Comparison of ENCODE assay signal across 9 cellular contexts in genomic region chr17:74190154-74190553, GRCh38. TPM values are rescaled to one million over a fixed set of nuclear protein-coding genes. Genes with fewer than 3 reads are reported as not detected.
DNase-seq lines count a peak whose midpoint lies in the region; ATAC-seq and TF ChIP-seq lines count a peak whose summit lies in the region.
"Had no signal": no experiment of that assay in that cellular context is flagged by ENCODE, and none has a peak within 500 bp of the region (broad histone marks: within the 10 kb centered on the region; RNA-seq: fewer than 3 reads in every experiment).

No MANE protein-coding gene starts in this region.

- intact Hi-C loops in right cardiac atrium (cut with DNase I): no loop called here

- no peaks in the 10 kb centered on the region for H3K36me3 Mint-ChIP-seq in activated naive CD8-positive, alpha-beta T cell treated with anti-CD3 and anti-CD28 coated beads, Interleukin-2, amount 10 ng/mL, durations not matched to agents 7 days and 5 days
- H3K36me3 Mint-ChIP-seq in activated naive CD8-positive, alpha-beta T cell treated with anti-CD3 and anti-CD28 coated beads for 36 hours: no peaks in the 10 kb centered on the region
- H3K36me3 Mint-ChIP-seq in chondrocyte (ENCODE audit: low read depth): no peaks in the 10 kb centered on the region

- H3K4me1 ChIP-seq in right cardiac atrium (ENCODE audit: control insufficient read depth, insufficient read depth, low read length): no peaks in the 10 kb centered on the region
- H3K4me1 ChIP-seq: SJSA1 had no signal

- POLR2A ChIA-PET in activated naive CD8-positive, alpha-beta T cell treated with anti-CD3 and anti-CD28 coated beads, Interleukin-2, amount 10 ng/mL, durations not matched to agents 7 days and 5 days (lab: Charles Lee): no interaction called here
- POLR2A ChIA-PET in GM10248 (lab: Yijun Ruan, JAX): no interaction called here

- H3K27me3 Mint-ChIP-seq in activated naive CD8-positive, alpha-beta T cell treated with anti-CD3 and anti-CD28 coated beads, Interleukin-2, amount 10 ng/mL, durations not matched to agents 7 days and 5 days: peaks cover 7% of the 10 kb centered on the region
- peaks cover 19% of the 10 kb centered on the region for H3K27me3 Mint-ChIP-seq in activated naive CD8-positive, alpha-beta T cell treated with anti-CD3 and anti-CD28 coated beads for 36 hours
- H3K27me3 Mint-ChIP-seq in chondrocyte (ENCODE audit: low read depth): peaks cover 48% of the 10 kb centered on the region

- no peaks in the 10 kb centered on the region for H3K27me3 ChIP-seq in right cardiac atrium (ENCODE audit: control insufficient read depth, insufficient read depth)

- no peaks in the 10 kb centered on the region for H3K9me3 ChIP-seq in right cardiac atrium (ENCODE audit: control insufficient read depth, low read length)
- H3K9me3 ChIP-seq: SJSA1 had no signal

- H3K4me1 Mint-ChIP-seq in activated naive CD8-positive, alpha-beta T cell treated with anti-CD3 and anti-CD28 coated beads, Interleukin-2, amount 10 ng/mL, durations not matched to agents 7 days and 5 days: peaks cover 11% of the 10 kb centered on the region
- no peaks in the 10 kb centered on the region for H3K4me1 Mint-ChIP-seq in activated naive CD8-positive, alpha-beta T cell treated with anti-CD3 and anti-CD28 coated beads for 36 hours
- H3K4me1 Mint-ChIP-seq in chondrocyte (ENCODE audit: low read depth): no peaks in the 10 kb centered on the region

- H3K27ac ChIP-seq in right cardiac atrium (ENCODE audit: low read length): no peak overlapping the region
- H3K27ac ChIP-seq: SJSA1 had no signal

- H3K27ac Mint-ChIP-seq in activated naive CD8-positive, alpha-beta T cell treated with anti-CD3 and anti-CD28 coated beads, Interleukin-2, amount 10 ng/mL, durations not matched to agents 7 days and 5 days: no peak overlapping the region
- H3K27ac Mint-ChIP-seq in activated naive CD8-positive, alpha-beta T cell treated with anti-CD3 and anti-CD28 coated beads for 36 hours: no peak overlapping the region
- H3K27ac Mint-ChIP-seq in chondrocyte (ENCODE audit: unreplicated experiment): no peak overlapping the region

- H3K4me3 ChIP-seq in right cardiac atrium (ENCODE audit: low read length): no peak overlapping the region
- H3K4me3 ChIP-seq: SJSA1 had no signal

- H3K9me3 Mint-ChIP-seq in activated naive CD8-positive, alpha-beta T cell treated with anti-CD3 and anti-CD28 coated beads, Interleukin-2, amount 10 ng/mL, durations not matched to agents 7 days and 5 days: peaks cover 2% of the 10 kb centered on the region
- H3K9me3 Mint-ChIP-seq in activated naive CD8-positive, alpha-beta T cell treated with anti-CD3 and anti-CD28 coated beads for 36 hours: peaks cover 2% of the 10 kb centered on the region
- no peaks in the 10 kb centered on the region for H3K9me3 Mint-ChIP-seq in chondrocyte (ENCODE audit: low read depth)

- CTCF ChIA-PET in GM10248 (lab: Yijun Ruan, JAX): interaction anchor here (1.9 to 5.5 kb wide), 2 partner anchors 10 to 13 kb away, joined by 7 to 27 read pairs; partner anchors contain the start of gene RPL38

- no peak overlapping the region for H3K4me3 Mint-ChIP-seq in activated naive CD8-positive, alpha-beta T cell treated with anti-CD3 and anti-CD28 coated beads, Interleukin-2, amount 10 ng/mL, durations not matched to agents 7 days and 5 days
- no peak overlapping the region for H3K4me3 Mint-ChIP-seq in activated naive CD8-positive, alpha-beta T cell treated with anti-CD3 and anti-CD28 coated beads for 36 hours
- H3K4me3 Mint-ChIP-seq in chondrocyte (ENCODE audit: unreplicated experiment): no peak overlapping the region

- 42% methylated on average over 2 of the region's 2 CpGs for WGBS in right cardiac atrium

- TF ChIP-seq CTCF in GM10248 (IDR thresholded peaks at IDR 0.05; ENCODE audit: control extremely low read depth, extremely low read depth, low read depth, missing control alignments) (no peak), chondrocyte (IDR thresholded peaks at IDR 0.05) (no peak)

- DNase-seq in activated naive CD8-positive, alpha-beta T cell treated with anti-CD3 and anti-CD28 coated beads, Interleukin-2, amount 10 ng/mL, durations not matched to agents 7 days and 5 days: no peak
- DNase-seq in activated naive CD8-positive, alpha-beta T cell treated with anti-CD3 and anti-CD28 coated beads for 36 hours: no peak
- peak; percentile 54 to 74 for DNase-seq in Kasumi-1 (lab: John Stamatoyannopoulos, UW)
- no peak for DNase-seq in right cardiac atrium
- DNase-seq in GM10248 (ENCODE audit: extremely low spot score): no peak
- DNase-seq in chondrocyte (ENCODE audit: low spot score): no peak

- ATAC-seq in activated naive CD8-positive, alpha-beta T cell treated with anti-CD3 and anti-CD28 coated beads, Interleukin-2, amount 10 ng/mL, durations not matched to agents 7 days and 5 days (ENCODE audit: low read depth): peak; percentile 42
- ATAC-seq in SK-N-SH treated with all-trans-retinoic acid at 6 μM for 48 hours: peak; percentile 96
- ATAC-seq in right cardiac atrium: peak; percentile 83 to 84
- ATAC-seq in HG03175 (IDR thresholded peaks at IDR 0.05; ENCODE audit: unreplicated experiment): no peak

TF ChIP-seq in SK-N-SH treated with all-trans-retinoic acid at 6 μM for 48 hours, 23 proteins besides CTCF, POLR2A, EP300 and RAD21:
- TF ChIP-seq CSDC2 (CRISPR knock-in tag; IDR thresholded peaks at IDR 0.05): no peak
- TF ChIP-seq TCF4 (CRISPR knock-in tag; IDR thresholded peaks at IDR 0.05; ENCODE audit: borderline replicate concordance): peak; percentile 22; the same call in 1 of the 2 replicates

RNA-seq across cellular contexts. Expression of gene RPL38, which starts 13.3 kb away (rescaled TPM):
- 1,000 to 10,000 TPM; 1,138 to 1,179 TPM for total RNA-seq in activated naive CD8-positive, alpha-beta T cell treated with anti-CD3 and anti-CD28 coated beads, Interleukin-2, amount 10 ng/mL, durations not matched to agents 7 days and 5 days
- total RNA-seq in activated naive CD8-positive, alpha-beta T cell treated with anti-CD3 and anti-CD28 coated beads for 36 hours: 1,000 to 10,000 TPM; 1,601 to 1,608 TPM
- 100 to 1,000 TPM; 647 to 821 (median 732) TPM for total RNA-seq in right cardiac atrium
- polyA plus RNA-seq in right cardiac atrium: 1,420 TPM
- total RNA-seq in chondrocyte: 539 to 625 TPM (median 549 TPM) in 3 replicates

RNA-seq across cellular contexts. Expression of gene TTYH2, which starts 23.2 kb away (rescaled TPM):
- total RNA-seq in activated naive CD8-positive, alpha-beta T cell treated with anti-CD3 and anti-CD28 coated beads, Interleukin-2, amount 10 ng/mL, durations not matched to agents 7 days and 5 days: 10 to 100 TPM; 10.9 to 11.2 TPM
- 1 to 10 TPM; 5.6 to 6.5 TPM for total RNA-seq in activated naive CD8-positive, alpha-beta T cell treated with anti-CD3 and anti-CD28 coated beads for 36 hours
- total RNA-seq in right cardiac atrium (10 to 100 TPM; 16.7 to 30.4 (median 24.9) TPM), chondrocyte (1.6 to 2.1 TPM (median 1.9 TPM) in 3 replicates)
- polyA plus RNA-seq in right cardiac atrium: 15.5 TPM

Comparison
In these comparisons a context has a peak if more than half of its experiments do, and no peak if none do; other contexts are left out.
1. DNase-seq: peak in Kasumi-1 (2 of 2); none in activated naive CD8-positive, alpha-beta T cell treated with anti-CD3 and anti-CD28 coated beads, Interleukin-2, amount 10 ng/mL, durations not matched to agents 7 days and 5 days (single experiment), activated naive CD8-positive, alpha-beta T cell treated with anti-CD3 and anti-CD28 coated beads for 36 hours (single experiment), right cardiac atrium (0 of 3), GM10248 (single experiment) and chondrocyte (single experiment).